In the genomic region with DNA sequence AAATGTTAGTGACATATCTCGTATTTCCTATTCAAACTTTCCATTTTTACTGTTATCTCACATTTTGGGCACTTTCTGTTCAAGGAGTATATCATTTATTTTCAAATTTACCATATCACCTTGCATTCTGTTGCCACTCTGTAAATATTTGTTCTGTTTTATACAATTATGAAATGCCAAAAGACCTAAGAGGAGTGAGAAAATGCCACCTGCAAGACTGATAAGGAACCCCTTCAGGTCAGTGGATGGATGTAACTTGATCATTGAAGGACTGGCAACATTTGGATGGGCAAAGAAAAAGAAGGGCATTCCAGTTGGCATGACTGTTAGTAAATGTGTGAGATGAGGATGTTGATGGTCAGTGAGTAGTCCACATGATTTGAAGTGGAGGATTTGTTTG, we compare ENCODE assay signal across 10 cellular contexts.
"Had no signal": no experiment of that assay in that cellular context is flagged by ENCODE, and none has a peak within 500 bp of the region (broad histone marks: within the 10 kb centered on the region; RNA-seq: fewer than 3 reads in every experiment).

No MANE protein-coding gene starts in this region.

- H3K36me3 ChIP-seq: HAP-1 had no signal

- FAIRE-seq: H54 had no signal

- H3K4me3 ChIP-seq: GM23248, GM23338, HAP-1 had no signal

- H3K9me3 ChIP-seq: HAP-1 had no signal

- H3K4me1 ChIP-seq: HAP-1 had no signal

- H3K27ac ChIP-seq: GM23248 had no signal

- DNase-seq: GM23248, GOT3, H7, H9, HCEC 1CT, HFFc6 had no signal

- ATAC-seq: GM23338, HCT116 had no signal
